In the genomic region with DNA sequence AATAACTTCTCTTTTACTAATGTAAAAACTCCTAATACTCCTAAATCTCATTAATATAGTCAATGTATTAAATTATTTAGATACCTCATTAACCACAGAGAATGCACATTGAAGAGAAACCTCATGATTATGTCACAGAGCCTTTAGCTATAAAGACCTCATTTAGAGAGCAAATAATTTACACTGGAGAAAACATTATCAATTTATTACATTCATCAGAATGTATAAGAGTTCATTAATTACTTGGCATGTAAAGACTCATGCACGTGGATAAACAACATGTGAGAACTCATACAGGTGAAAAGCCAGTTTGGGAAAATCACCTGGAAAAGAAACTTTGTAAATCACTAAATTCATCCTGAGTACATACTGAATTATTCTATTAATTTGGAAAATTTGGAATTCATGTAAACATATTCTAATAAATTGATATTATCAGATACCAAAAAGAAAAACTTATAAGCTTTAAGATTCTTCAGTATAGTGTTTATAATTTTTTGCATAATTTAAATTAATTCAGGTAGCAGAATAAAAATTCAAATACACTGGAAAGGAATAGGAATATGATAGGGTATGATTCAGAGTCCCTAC, we compare ENCODE assay signal across 33 cellular contexts. TPM values are rescaled to one million over a fixed set of nuclear protein-coding genes. Genes with fewer than 3 reads are reported as not detected.
"Had no signal": no experiment of that assay in that cellular context is flagged by ENCODE, and none has a peak within 500 bp of the region (broad histone marks: within the 10 kb centered on the region; RNA-seq: fewer than 3 reads in every experiment).

No MANE protein-coding gene starts in this region.

- H3K4me3 ChIP-seq: adrenal gland, body of pancreas, colonic mucosa, gastroesophageal sphincter, heart right ventricle had no signal

- H3K36me3 ChIP-seq: adrenal gland, colonic mucosa, WERI-Rb-1 had no signal

- H3K4me1 Mint-ChIP-seq: activated T-helper 17 cell treated with anti-CD3 and anti-CD28 coated beads, Interleukin-2, amount 50 U/mL, for 72 hours; T-helper 17 cell had no signal

- H3K4me3 Mint-ChIP-seq: activated B cell treated with CpG ODN at 0.5 μM for 24 hours; activated CD8-positive, alpha-beta T cell treated with anti-CD3 and anti-CD28 coated beads for 36 hours; activated naive CD8-positive, alpha-beta T cell; activated T-cell treated with anti-CD3 and anti-CD28 coated beads, Interleukin-2, amount 50 U/mL, for 4 hours; activated T-helper 17 cell treated with anti-CD3 and anti-CD28 coated beads, Interleukin-2, amount 50 U/mL, for 72 hours; T-helper 17 cell; T-helper 2 cell treated with Interferon-gamma antibody and Interleukin-4, amounts not matched to agents 5 μg/mL and 100 μg/mL, for 36 hours had no signal

- DNase-seq: activated B cell treated with CpG ODN at 0.5 μM for 24 hours; activated CD4-positive, alpha-beta T cell treated with anti-CD3 and anti-CD28 coated beads for 48 hours; activated CD4-positive, alpha-beta T cell treated with anti-CD3 and anti-CD28 coated beads, Interleukin-2, amount 50 U/mL, for 1 hour; activated CD4-positive, alpha-beta T cell treated with anti-CD3 and anti-CD28 coated beads, Interleukin-2, amount 50 U/mL, for 48 hours; activated CD8-positive, alpha-beta memory T cell treated with anti-CD3 and anti-CD28 coated beads for 24 hours; activated CD8-positive, alpha-beta T cell treated with anti-CD3 and anti-CD28 coated beads for 36 hours; activated effector memory CD4-positive, alpha-beta T cell treated with Interleukin-2 at 50 U/mL for 16 hours; activated gamma-delta T cell treated with Interleukin-2 at 50 U/mL for 16 hours; activated naive CD4-positive, alpha-beta T cell treated with anti-CD3 and anti-CD28 coated beads, Interleukin-2, amount 50 U/mL, for 16 hours; activated naive CD4-positive, alpha-beta T cell treated with Interleukin-2 at 50 U/mL for 16 hours; activated T-cell treated with anti-CD3 and anti-CD28 coated beads, Interleukin-2, amount 50 U/mL, for 4 hours; adrenal gland; amygdala; aorta; body of pancreas; caudate nucleus; colonic mucosa; effector CD8-positive, alpha-beta T cell; foreskin keratinocyte; heart right ventricle; T-helper 1 cell; T-helper 17 cell; T1000; WERI-Rb-1 had no signal

- H3K27ac ChIP-seq: adrenal gland, body of pancreas, colonic mucosa, foreskin keratinocyte, gastroesophageal sphincter, heart right ventricle, WERI-Rb-1 had no signal

- H3K27ac Mint-ChIP-seq: activated B cell treated with CpG ODN at 0.5 μM for 24 hours; activated CD8-positive, alpha-beta T cell treated with anti-CD3 and anti-CD28 coated beads for 36 hours; activated naive CD8-positive, alpha-beta T cell; activated T-helper 17 cell treated with anti-CD3 and anti-CD28 coated beads, Interleukin-2, amount 50 U/mL, for 72 hours; T-helper 17 cell; T-helper 2 cell treated with Interferon-gamma antibody and Interleukin-4, amounts not matched to agents 5 μg/mL and 100 μg/mL, for 36 hours had no signal

- ATAC-seq: activated CD4-positive, CD25-positive, alpha-beta regulatory T cell treated with anti-CD3 and anti-CD28 coated beads, Interleukin-2, amount 50 U/mL, for 24 hours; activated CD8-positive, alpha-beta T cell treated with anti-CD3 and anti-CD28 coated beads for 36 hours; activated T-cell treated with anti-CD3 and anti-CD28 coated beads, Interleukin-2, amount 50 U/mL, for 4 hours; activated T-helper 17 cell treated with anti-CD3 and anti-CD28 coated beads, Interleukin-2, amount 50 U/mL, for 72 hours; body of pancreas; esophagus mucosa; foreskin keratinocyte; gastroesophageal sphincter; heart right ventricle; T-helper 17 cell had no signal

- H3K27me3 Mint-ChIP-seq: activated CD8-positive, alpha-beta T cell treated with anti-CD3 and anti-CD28 coated beads for 36 hours; T-helper 17 cell had no signal

- H3K27me3 ChIP-seq: adrenal gland, body of pancreas, colonic mucosa, foreskin keratinocyte, gastroesophageal sphincter, heart right ventricle had no signal

- H3K4me1 ChIP-seq: adrenal gland, body of pancreas, colonic mucosa, foreskin keratinocyte, gastroesophageal sphincter, heart right ventricle had no signal

RNA-seq across cellular contexts. Expression of a gene that starts 22.9 kb away (rescaled TPM):
- total RNA-seq: activated B cell treated with CpG ODN at 0.5 μM for 24 hours, aorta, chondrocyte, colonic mucosa, dermis microvascular lymphatic vessel endothelial cell, glomerular endothelial cell, heart right ventricle had no signal
- polyA plus RNA-seq: adrenal gland, aorta, heart right ventricle had no signal
